ENCODE assay signal across 20 cellular contexts in the genomic region with DNA sequence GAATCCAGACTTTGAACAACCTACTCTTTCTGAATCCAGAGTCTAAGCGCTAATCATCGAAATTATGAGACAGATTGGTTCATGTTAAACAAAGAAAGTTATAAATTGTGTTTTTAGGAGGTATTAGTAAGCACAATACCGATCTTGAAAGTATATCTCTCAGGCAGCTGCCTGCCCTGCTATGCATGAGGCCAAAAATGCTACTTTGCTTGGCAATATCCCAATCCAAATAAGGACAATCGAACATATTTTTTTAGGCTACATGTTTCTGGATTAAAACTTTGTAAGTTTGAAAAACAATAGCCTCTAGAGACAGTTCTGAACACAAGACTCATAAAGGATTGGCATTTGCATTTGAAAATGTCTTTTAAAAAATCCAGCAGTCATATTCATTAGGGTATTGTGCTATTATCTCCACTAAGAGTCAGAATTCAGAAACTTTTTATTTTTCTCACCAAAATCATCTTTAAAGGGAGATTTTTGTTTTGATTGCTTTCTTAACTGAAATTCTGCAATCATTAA.
DNase-seq lines count a peak whose midpoint lies in the region; ATAC-seq and TF ChIP-seq lines count a peak whose summit lies in the region.
"Had no signal": no experiment of that assay in that cellular context is flagged by ENCODE, and none has a peak within 500 bp of the region (broad histone marks: within the 10 kb centered on the region; RNA-seq: fewer than 3 reads in every experiment).

No MANE protein-coding gene starts in this region.

- H3K36me3 ChIP-seq in iPS-18a (ENCODE audit: control insufficient read depth, low read depth, low read length): no peaks in the 10 kb centered on the region
- no peaks in the 10 kb centered on the region for H3K36me3 ChIP-seq in sigmoid colon
- H3K36me3 ChIP-seq in testis (ENCODE audit: low read depth, missing control alignments): no peaks in the 10 kb centered on the region

- 70 to 81% methylated on average over 4 of the region's 4 CpGs for WGBS in sigmoid colon, 2 donors
- 59 to 62% methylated on average over 4 of the region's 4 CpGs for WGBS in testis, 2 donors

- ATAC-seq in Right ventricle myocardium superior (ENCODE audit: poor library complexity) (peak; percentile 38), GM21423 (IDR thresholded peaks at IDR 0.05; ENCODE audit: unreplicated experiment) (no peak), HG03378 (IDR thresholded peaks at IDR 0.05; ENCODE audit: unreplicated experiment) (no peak)
- ATAC-seq: activated CD4-positive, alpha-beta T cell treated with anti-CD3 and anti-CD28 coated beads for 36 hours; body of pancreas; naive thymus-derived CD8-positive, alpha-beta T cell had no signal

- no peak for DNase-seq in Right ventricle myocardium superior
- no peak for DNase-seq in cardiac septum (ENCODE audit: low spot score)
- peak; percentile 85 for DNase-seq in choroid plexus epithelial cell (ENCODE audit: low read depth)
- no peak for DNase-seq in sigmoid colon
- no peak for DNase-seq in testis
- DNase-seq: activated CD4-positive, alpha-beta T cell treated with anti-CD3 and anti-CD28 coated beads for 36 hours; body of pancreas; naive thymus-derived CD8-positive, alpha-beta T cell; NCI-H1694 treated with DMSO at 0.1 percent for 48 hours; NCI-H748 treated with DMSO at 0.1 percent for 48 hours; stimulated activated CD4-positive, alpha-beta T cell treated with anti-CD3 and anti-CD28 coated beads, Interleukin-2, amount 100 ng/mL, for 48 hours; stimulated activated naive CD4-positive, alpha-beta T cell treated with Interleukin-2 at 50 U/mL for 16 hours; trophoblast cell had no signal

- H3K4me1 ChIP-seq in iPS-18a (ENCODE audit: control insufficient read depth, low read depth, low read length) (peaks cover 11% of the 10 kb centered on the region), sigmoid colon (no peaks in the 10 kb centered on the region), testis (no peaks in the 10 kb centered on the region)
- H3K4me1 ChIP-seq: body of pancreas, parathyroid adenoma had no signal

- intact Hi-C loops in Right ventricle myocardium superior (cut with DNase I): loop anchor here (10.0 kb wide), 1 partner anchor 165 kb away; the partner anchor contains the start of gene PDE1A
- intact Hi-C loops in cardiac septum (cut with DNase I): no loop called here
- intact Hi-C loops in sigmoid colon (cut with DNase I): no loop called here
- intact Hi-C loops in testis (cut with DNase I; ENCODE audit: low total_unique reads): no loop called here

- H3K4me3 ChIP-seq in choroid plexus epithelial cell (ENCODE audit: low read depth, low read length): no peak overlapping the region
- no peak overlapping the region for H3K4me3 ChIP-seq in iPS-18a (ENCODE audit: low read length)
- no peak overlapping the region for H3K4me3 ChIP-seq in sigmoid colon
- H3K4me3 ChIP-seq in testis: no peak overlapping the region
- H3K4me3 ChIP-seq: body of pancreas, skin epidermis had no signal

- no peak for TF ChIP-seq POLR2A in sigmoid colon (IDR thresholded peaks at IDR 0.05)
- TF ChIP-seq POLR2A in testis (IDR thresholded peaks at IDR 0.05): no peak

- H3K27me3 ChIP-seq in iPS-18a (ENCODE audit: control insufficient read depth, insufficient read depth, low read length): no peaks in the 10 kb centered on the region
- H3K27me3 ChIP-seq in sigmoid colon: no peaks in the 10 kb centered on the region
- H3K27me3 ChIP-seq in testis: no peaks in the 10 kb centered on the region
- H3K27me3 ChIP-seq: body of pancreas had no signal

- H3K9me3 ChIP-seq in iPS-18a (ENCODE audit: control insufficient read depth, low read depth, low read length) (no peaks in the 10 kb centered on the region), sigmoid colon (no peaks in the 10 kb centered on the region), testis (no peaks in the 10 kb centered on the region)
- H3K9me3 ChIP-seq: body of pancreas had no signal

- H3K9ac ChIP-seq in iPS-18a (ENCODE audit: low read length): no peak overlapping the region
- H3K9ac ChIP-seq: parathyroid adenoma had no signal

- TF ChIP-seq CTCF in choroid plexus epithelial cell (conservative IDR thresholded peaks at IDR 0.05; ENCODE audit: low read depth, low read length) (no peak), sigmoid colon (IDR thresholded peaks at IDR 0.05) (no peak), testis (IDR thresholded peaks at IDR 0.05) (no peak)

- TF ChIP-seq EP300 in sigmoid colon (IDR thresholded peaks at IDR 0.05): no peak

- peak overlapping the region; percentile 30 for H3K27ac ChIP-seq in iPS-18a (ENCODE audit: low read length)
- no peak overlapping the region for H3K27ac ChIP-seq in sigmoid colon
- no peak overlapping the region for H3K27ac ChIP-seq in testis
- H3K27ac ChIP-seq: 22Rv1, body of pancreas, epithelial cell of prostate, parathyroid adenoma, skin epidermis had no signal
